Comparison of ENCODE assay signal across 26 cellular contexts in genomic region chr20:59684685-59685212, GRCh38.
DNase-seq lines count a peak whose midpoint lies in the region; ATAC-seq, FAIRE-seq and TF ChIP-seq lines count a peak whose summit lies in the region.
"Had no signal": no experiment of that assay in that cellular context is flagged by ENCODE, and none has a peak within 500 bp of the region (broad histone marks: within the 10 kb centered on the region; RNA-seq: fewer than 3 reads in every experiment).

No MANE protein-coding gene starts in this region.

- H3K36me3 ChIP-seq in BLaER1 treated with 17β-estradiol and CSF1 and Interleukin-3, amounts not matched to agents 10 nM and 100 nM, result peaks cover 0 to 69% (median 21%) of the 10 kb centered on the region in 11 experiments; a peak in 14 of 22 replicates
- H3K36me3 ChIP-seq in RWPE2 (ENCODE audit: low read depth) (no peaks in the 10 kb centered on the region), trophoblast cell (ENCODE audit: control insufficient read depth in 1 of 2, insufficient read depth in 2 of 2, low read length in 2 of 2) (no peaks in the 10 kb centered on the region)
- H3K36me3 ChIP-seq: BE2C had no signal

- no peak overlapping the region for H2AFZ ChIP-seq in trophoblast cell (ENCODE audit: insufficient read depth, low read length, poor library complexity)
- H2AFZ ChIP-seq: GM23248 had no signal

- no peak for TF ChIP-seq CTCF in RWPE2 (IDR thresholded peaks at IDR 0.05; ENCODE audit: poor library complexity, severe bottlenecking)

- H3K14ac ChIP-seq in trophoblast cell (ENCODE audit: low read length), result no peak overlapping the region

- H3K4me3 ChIP-seq in BLaER1 treated with 17β-estradiol and CSF1 and Interleukin-3, amounts not matched to agents 10 nM and 100 nM, result no peak overlapping the region
- H3K4me3 ChIP-seq in RWPE2 (ENCODE audit: severe bottlenecking) (no peak overlapping the region), trophoblast cell (ENCODE audit: low read depth, low read length) (peak overlapping the region; percentile 26)
- H3K4me3 ChIP-seq: A549, GM12878, GM23248 had no signal

- no peak overlapping the region for H4K91ac ChIP-seq in trophoblast cell (ENCODE audit: low read depth, low read length)

- no peak overlapping the region for H3K9ac ChIP-seq in BLaER1 treated with 17β-estradiol and CSF1 and Interleukin-3, amounts not matched to agents 10 nM and 100 nM
- H3K9ac ChIP-seq in trophoblast cell (ENCODE audit: low read length), result no peak overlapping the region
- H3K9ac ChIP-seq: GM23248 had no signal

- H3K79me1 ChIP-seq in trophoblast cell (ENCODE audit: low read length), result no peaks in the 10 kb centered on the region

- peak; percentile 18; the same call in 1 of the 3 replicates for ATAC-seq in RWPE2 (ENCODE audit: low read depth)
- ATAC-seq: A549; CD8-positive, alpha-beta T cell; GM12878; HCT116 had no signal

- no peak overlapping the region for H2BK5ac ChIP-seq in trophoblast cell (ENCODE audit: low read depth, low read length, poor library complexity)

- no peaks in the 10 kb centered on the region; a peak in 1 of 22 replicates for H3K27me3 ChIP-seq in BLaER1 treated with 17β-estradiol and CSF1 and Interleukin-3, amounts not matched to agents 10 nM and 100 nM
- H3K27me3 ChIP-seq in RWPE2 (ENCODE audit: insufficient read depth, poor library complexity, severe bottlenecking), result peaks cover 68% of the 10 kb centered on the region
- no peaks in the 10 kb centered on the region for H3K27me3 ChIP-seq in trophoblast cell (ENCODE audit: insufficient read depth, low read length)

- FAIRE-seq in HTR-8/SVneo (lab: Jason Lieb, UNC), result no peak
- FAIRE-seq: A549, G401.6, GM12878, GM19239, H1 had no signal

- peaks cover 10 to 98% (median 76%) of the 10 kb centered on the region in 10 experiments; a peak in 19 of 20 replicates for H3K4me1 ChIP-seq in BLaER1 treated with 17β-estradiol and CSF1 and Interleukin-3, amounts not matched to agents 10 nM and 100 nM
- H3K4me1 ChIP-seq in RWPE2 (ENCODE audit: insufficient read depth, poor library complexity, severe bottlenecking) (no peaks in the 10 kb centered on the region), trophoblast cell (ENCODE audit: control insufficient read depth in 1 of 2, insufficient read depth in 2 of 2, low read length in 2 of 2) (no peaks in the 10 kb centered on the region)
- H3K4me1 ChIP-seq: A549, BE2C, Caco-2 had no signal

- no peak overlapping the region for H3K18ac ChIP-seq in trophoblast cell (ENCODE audit: low read length)

- H2BK12ac ChIP-seq in trophoblast cell (ENCODE audit: low read length), result no peak overlapping the region

- DNase-seq in RWPE2 (ENCODE audit: low spot score) (peak; percentile 69), trophoblast cell (no peak), HTR-8/SVneo (ENCODE audit: insufficient read length, low spot score) (no peak), SIG-M5 treated with dmso at 0.1 percent for 504 hours (lab: John Stamatoyannopoulos, UW; ENCODE audit: unreplicated experiment) (no peak), NCI-H748 (lab: John Stamatoyannopoulos, UW; ENCODE audit: unreplicated experiment) (no peak)
- DNase-seq in activated CD8-positive, alpha-beta memory T cell treated with anti-CD3 and anti-CD28 coated beads, Interleukin-2, amount 50 U/mL, for 4 hours, result no peak
- DNase-seq: 8988T; ACHN; AML-193; BE2C; Caco-2; CD4-positive, CD25-positive, alpha-beta regulatory T cell; CD8-positive, alpha-beta T cell; DMS153; DND-41; GM23248; H9; HFFc6 had no signal

- H2BK120ac ChIP-seq in trophoblast cell (ENCODE audit: insufficient read depth, low read length, poor library complexity), result no peak overlapping the region

- H3K4me2 ChIP-seq in BLaER1 treated with 17β-estradiol and CSF1 and Interleukin-3, amounts not matched to agents 10 nM and 100 nM, result peak overlapping the region in 10 of 11 experiments; percentile 18 to 73 (median 58); a peak in 18 of 22 replicates
- no peak overlapping the region for H3K4me2 ChIP-seq in trophoblast cell (ENCODE audit: low read length)
- H3K4me2 ChIP-seq: A549 had no signal

- H3K9me3 ChIP-seq in BLaER1 treated with 17β-estradiol and CSF1 and Interleukin-3, amounts not matched to agents 10 nM and 100 nM (replicated peaks in 1 of 11), result peaks cover 0 to 21% (median 0%) of the 10 kb centered on the region in 11 experiments; a peak in 6 of 22 replicates
- H3K9me3 ChIP-seq in RWPE2 (ENCODE audit: severe bottlenecking) (no peaks in the 10 kb centered on the region), trophoblast cell (ENCODE audit: insufficient read depth, low read depth, low read length) (peaks cover 58% of the 10 kb centered on the region)
- H3K9me3 ChIP-seq: A549, BE2C, Caco-2 had no signal

- no peak overlapping the region for H3K23ac ChIP-seq in trophoblast cell (ENCODE audit: low read length)

- no CpG with 5 or more reads among the region's 9 CpGs for WGBS in trophoblast cell (ENCODE audit: extremely low coverage, insufficient coverage, insufficient read length)

- no peak overlapping the region for H4K8ac ChIP-seq in trophoblast cell (ENCODE audit: low read depth, low read length)

- H3K27ac ChIP-seq in BLaER1 treated with 17β-estradiol and CSF1 and Interleukin-3, amounts not matched to agents 10 nM and 100 nM, result no peak overlapping the region
- H3K27ac ChIP-seq in RWPE2 (ENCODE audit: poor library complexity, severe bottlenecking), result no peak overlapping the region
- H3K27ac ChIP-seq in trophoblast cell (ENCODE audit: low read depth, low read length), result no peak overlapping the region
- H3K27ac ChIP-seq: A549, C4-2B, GM23248 had no signal

- H3K4ac ChIP-seq in trophoblast cell (ENCODE audit: low read depth, low read length), result no peak overlapping the region

- no peak overlapping the region for H4K12ac ChIP-seq in trophoblast cell (ENCODE audit: low read depth, low read length)

- H2AK5ac ChIP-seq in trophoblast cell (ENCODE audit: low read length), result no peak overlapping the region

- peaks cover 0 to 100% (median 29%) of the 10 kb centered on the region in 11 experiments; a peak in 15 of 22 replicates for H4K20me1 ChIP-seq in BLaER1 treated with 17β-estradiol and CSF1 and Interleukin-3, amounts not matched to agents 10 nM and 100 nM

- H3K79me2 ChIP-seq in trophoblast cell (ENCODE audit: control insufficient read depth, insufficient read depth, low read length, poor library complexity), result no peaks in the 10 kb centered on the region
